ENCODE assay signal across 1 cellular context in the genomic region with DNA sequence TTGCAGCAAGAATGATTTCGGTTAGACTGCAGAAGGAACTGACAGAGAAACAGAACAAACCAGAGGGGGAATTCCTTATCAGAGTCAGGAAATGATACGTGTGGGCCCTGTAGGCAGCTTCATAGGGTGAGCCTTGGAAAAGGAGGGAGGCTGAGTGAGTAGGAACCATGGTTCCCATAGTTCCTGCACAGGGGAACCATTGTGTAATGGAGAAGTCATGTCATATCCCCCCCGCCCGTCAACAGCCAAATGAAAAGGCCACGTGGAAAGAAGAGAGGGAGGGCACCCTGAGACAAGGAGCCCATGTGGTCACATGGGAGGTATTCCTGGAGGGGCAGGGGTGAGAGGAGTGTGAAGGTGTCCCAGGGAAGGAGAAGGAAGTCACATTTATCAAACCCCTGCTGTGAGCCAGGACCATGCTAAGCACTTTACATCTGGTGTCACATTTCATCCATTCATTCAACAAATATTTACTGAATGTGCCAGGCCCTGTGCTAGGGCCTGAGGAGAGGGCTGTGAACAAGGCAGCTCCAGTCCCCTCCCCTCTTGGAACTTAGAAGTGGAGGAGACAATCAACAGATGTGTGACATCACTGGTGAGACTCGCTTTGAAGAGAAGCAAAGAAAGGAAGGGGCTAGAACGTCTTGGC.
A peak's percentile ranks its signal among the peaks of the same experiment; 100 is the strongest.
TF ChIP-seq lines count a peak whose summit lies in the region.

No MANE protein-coding gene starts in this region.

TF ChIP-seq in HEK293, 187 proteins besides CTCF, POLR2A, EP300 and RAD21 (continued from another document and continues in another):
- no peak for TF ChIP-seq ZNF626 (tag by site-specific recombination; IDR thresholded peaks at IDR 0.05)
- TF ChIP-seq ZBTB17 (tag by site-specific recombination; IDR thresholded peaks at IDR 0.05): peak; percentile 80
- TF ChIP-seq BCL11A (tag by site-specific recombination; IDR thresholded peaks at IDR 0.05; ENCODE audit: low read depth): no peak
- TF ChIP-seq, protein P1, sequence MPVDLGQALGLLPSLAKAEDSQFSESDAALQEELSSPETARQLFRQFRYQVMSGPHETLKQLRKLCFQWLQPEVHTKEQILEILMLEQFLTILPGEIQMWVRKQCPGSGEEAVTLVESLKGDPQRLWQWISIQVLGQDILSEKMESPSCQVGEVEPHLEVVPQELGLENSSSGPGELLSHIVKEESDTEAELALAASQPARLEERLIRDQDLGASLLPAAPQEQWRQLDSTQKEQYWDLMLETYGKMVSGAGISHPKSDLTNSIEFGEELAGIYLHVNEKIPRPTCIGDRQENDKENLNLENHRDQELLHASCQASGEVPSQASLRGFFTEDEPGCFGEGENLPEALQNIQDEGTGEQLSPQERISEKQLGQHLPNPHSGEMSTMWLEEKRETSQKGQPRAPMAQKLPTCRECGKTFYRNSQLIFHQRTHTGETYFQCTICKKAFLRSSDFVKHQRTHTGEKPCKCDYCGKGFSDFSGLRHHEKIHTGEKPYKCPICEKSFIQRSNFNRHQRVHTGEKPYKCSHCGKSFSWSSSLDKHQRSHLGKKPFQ (tag by site-specific recombination; IDR thresholded peaks at IDR 0.05): peak; percentile 89
- no peak for TF ChIP-seq ZSCAN16 (tag by site-specific recombination; IDR thresholded peaks at IDR 0.05)
- peak; percentile 67 for TF ChIP-seq OSR2 (tag by site-specific recombination; IDR thresholded peaks at IDR 0.05)
- TF ChIP-seq, protein P2, sequence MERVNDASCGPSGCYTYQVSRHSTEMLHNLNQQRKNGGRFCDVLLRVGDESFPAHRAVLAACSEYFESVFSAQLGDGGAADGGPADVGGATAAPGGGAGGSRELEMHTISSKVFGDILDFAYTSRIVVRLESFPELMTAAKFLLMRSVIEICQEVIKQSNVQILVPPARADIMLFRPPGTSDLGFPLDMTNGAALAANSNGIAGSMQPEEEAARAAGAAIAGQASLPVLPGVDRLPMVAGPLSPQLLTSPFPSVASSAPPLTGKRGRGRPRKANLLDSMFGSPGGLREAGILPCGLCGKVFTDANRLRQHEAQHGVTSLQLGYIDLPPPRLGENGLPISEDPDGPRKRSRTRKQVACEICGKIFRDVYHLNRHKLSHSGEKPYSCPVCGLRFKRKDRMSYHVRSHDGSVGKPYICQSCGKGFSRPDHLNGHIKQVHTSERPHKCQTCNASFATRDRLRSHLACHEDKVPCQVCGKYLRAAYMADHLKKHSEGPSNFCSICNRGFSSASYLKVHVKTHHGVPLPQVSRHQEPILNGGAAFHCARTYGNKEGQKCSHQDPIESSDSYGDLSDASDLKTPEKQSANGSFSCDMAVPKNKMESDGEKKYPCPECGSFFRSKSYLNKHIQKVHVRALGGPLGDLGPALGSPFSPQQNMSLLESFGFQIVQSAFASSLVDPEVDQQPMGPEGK (tag by site-specific recombination; IDR thresholded peaks at IDR 0.05): peak; percentile 90
- TF ChIP-seq ZNF341 (tag by site-specific recombination; IDR thresholded peaks at IDR 0.05; ENCODE audit: low read depth): peak; percentile 87
- TF ChIP-seq, protein P3, sequence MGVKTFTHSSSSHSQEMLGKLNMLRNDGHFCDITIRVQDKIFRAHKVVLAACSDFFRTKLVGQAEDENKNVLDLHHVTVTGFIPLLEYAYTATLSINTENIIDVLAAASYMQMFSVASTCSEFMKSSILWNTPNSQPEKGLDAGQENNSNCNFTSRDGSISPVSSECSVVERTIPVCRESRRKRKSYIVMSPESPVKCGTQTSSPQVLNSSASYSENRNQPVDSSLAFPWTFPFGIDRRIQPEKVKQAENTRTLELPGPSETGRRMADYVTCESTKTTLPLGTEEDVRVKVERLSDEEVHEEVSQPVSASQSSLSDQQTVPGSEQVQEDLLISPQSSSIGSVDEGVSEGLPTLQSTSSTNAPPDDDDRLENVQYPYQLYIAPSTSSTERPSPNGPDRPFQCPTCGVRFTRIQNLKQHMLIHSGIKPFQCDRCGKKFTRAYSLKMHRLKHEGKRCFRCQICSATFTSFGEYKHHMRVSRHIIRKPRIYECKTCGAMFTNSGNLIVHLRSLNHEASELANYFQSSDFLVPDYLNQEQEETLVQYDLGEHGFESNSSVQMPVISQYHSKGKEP (tag by site-specific recombination; IDR thresholded peaks at IDR 0.05): no peak
- peak; percentile 68 for TF ChIP-seq ZNF660 (tag by site-specific recombination; IDR thresholded peaks at IDR 0.05)
- TF ChIP-seq BCL11B (tag by site-specific recombination; IDR thresholded peaks at IDR 0.05; ENCODE audit: low read depth): no peak
- TF ChIP-seq ZNF76 (tag by site-specific recombination; IDR thresholded peaks at IDR 0.05; ENCODE audit: borderline replicate concordance, low read depth): no peak
- TF ChIP-seq ZNF585B (tag by site-specific recombination; IDR thresholded peaks at IDR 0.05): no peak
- TF ChIP-seq, protein P4, sequence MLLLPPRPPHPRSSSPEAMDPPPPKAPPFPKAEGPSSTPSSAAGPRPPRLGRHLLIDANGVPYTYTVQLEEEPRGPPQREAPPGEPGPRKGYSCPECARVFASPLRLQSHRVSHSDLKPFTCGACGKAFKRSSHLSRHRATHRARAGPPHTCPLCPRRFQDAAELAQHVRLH (tag by site-specific recombination; IDR thresholded peaks at IDR 0.05): no peak
- TF ChIP-seq, protein P5, sequence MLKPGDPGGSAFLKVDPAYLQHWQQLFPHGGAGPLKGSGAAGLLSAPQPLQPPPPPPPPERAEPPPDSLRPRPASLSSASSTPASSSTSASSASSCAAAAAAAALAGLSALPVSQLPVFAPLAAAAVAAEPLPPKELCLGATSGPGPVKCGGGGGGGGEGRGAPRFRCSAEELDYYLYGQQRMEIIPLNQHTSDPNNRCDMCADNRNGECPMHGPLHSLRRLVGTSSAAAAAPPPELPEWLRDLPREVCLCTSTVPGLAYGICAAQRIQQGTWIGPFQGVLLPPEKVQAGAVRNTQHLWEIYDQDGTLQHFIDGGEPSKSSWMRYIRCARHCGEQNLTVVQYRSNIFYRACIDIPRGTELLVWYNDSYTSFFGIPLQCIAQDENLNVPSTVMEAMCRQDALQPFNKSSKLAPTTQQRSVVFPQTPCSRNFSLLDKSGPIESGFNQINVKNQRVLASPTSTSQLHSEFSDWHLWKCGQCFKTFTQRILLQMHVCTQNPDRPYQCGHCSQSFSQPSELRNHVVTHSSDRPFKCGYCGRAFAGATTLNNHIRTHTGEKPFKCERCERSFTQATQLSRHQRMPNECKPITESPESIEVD (tag by site-specific recombination; IDR thresholded peaks at IDR 0.05): no peak
- TF ChIP-seq ZNF48 (tag by site-specific recombination; IDR thresholded peaks at IDR 0.05): no peak
- TF ChIP-seq, protein P6, sequence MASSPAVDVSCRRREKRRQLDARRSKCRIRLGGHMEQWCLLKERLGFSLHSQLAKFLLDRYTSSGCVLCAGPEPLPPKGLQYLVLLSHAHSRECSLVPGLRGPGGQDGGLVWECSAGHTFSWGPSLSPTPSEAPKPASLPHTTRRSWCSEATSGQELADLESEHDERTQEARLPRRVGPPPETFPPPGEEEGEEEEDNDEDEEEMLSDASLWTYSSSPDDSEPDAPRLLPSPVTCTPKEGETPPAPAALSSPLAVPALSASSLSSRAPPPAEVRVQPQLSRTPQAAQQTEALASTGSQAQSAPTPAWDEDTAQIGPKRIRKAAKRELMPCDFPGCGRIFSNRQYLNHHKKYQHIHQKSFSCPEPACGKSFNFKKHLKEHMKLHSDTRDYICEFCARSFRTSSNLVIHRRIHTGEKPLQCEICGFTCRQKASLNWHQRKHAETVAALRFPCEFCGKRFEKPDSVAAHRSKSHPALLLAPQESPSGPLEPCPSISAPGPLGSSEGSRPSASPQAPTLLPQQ (tag by site-specific recombination; IDR thresholded peaks at IDR 0.05): peak; percentile 55
- TF ChIP-seq ZNF677 (tag by site-specific recombination; IDR thresholded peaks at IDR 0.05): no peak
- TF ChIP-seq SETDB1 (IDR thresholded peaks at IDR 0.05; ENCODE audit: insufficient read length, low read length): peak; percentile 75
- TF ChIP-seq ZBTB8A (tag by site-specific recombination; IDR thresholded peaks at IDR 0.05): no peak; the same call in 1 of the 2 replicates
- TF ChIP-seq KLF8 (tag by site-specific recombination; IDR thresholded peaks at IDR 0.05): peak; percentile 61
- TF ChIP-seq, protein P7, sequence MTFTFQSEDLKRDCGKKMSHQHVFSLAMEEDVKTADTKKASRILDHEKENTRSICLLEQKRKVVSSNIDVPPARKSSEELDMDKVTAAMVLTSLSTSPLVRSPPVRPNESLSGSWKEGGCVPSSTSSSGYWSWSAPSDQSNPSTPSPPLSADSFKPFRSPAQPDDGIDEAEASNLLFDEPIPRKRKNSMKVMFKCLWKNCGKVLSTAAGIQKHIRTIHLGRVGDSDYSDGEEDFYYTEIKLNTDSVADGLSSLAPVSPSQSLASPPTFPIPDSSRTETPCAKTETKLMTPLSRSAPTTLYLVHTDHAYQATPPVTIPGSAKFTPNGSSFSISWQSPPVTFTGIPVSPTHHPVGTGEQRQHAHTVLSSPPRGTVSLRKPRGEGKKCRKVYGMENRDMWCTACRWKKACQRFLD (tag by site-specific recombination; IDR thresholded peaks at IDR 0.05): no peak
- TF ChIP-seq, protein P8, sequence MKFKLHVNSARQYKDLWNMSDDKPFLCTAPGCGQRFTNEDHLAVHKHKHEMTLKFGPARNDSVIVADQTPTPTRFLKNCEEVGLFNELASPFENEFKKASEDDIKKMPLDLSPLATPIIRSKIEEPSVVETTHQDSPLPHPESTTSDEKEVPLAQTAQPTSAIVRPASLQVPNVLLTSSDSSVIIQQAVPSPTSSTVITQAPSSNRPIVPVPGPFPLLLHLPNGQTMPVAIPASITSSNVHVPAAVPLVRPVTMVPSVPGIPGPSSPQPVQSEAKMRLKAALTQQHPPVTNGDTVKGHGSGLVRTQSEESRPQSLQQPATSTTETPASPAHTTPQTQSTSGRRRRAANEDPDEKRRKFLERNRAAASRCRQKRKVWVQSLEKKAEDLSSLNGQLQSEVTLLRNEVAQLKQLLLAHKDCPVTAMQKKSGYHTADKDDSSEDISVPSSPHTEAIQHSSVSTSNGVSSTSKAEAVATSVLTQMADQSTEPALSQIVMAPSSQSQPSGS (tag by site-specific recombination; IDR thresholded peaks at IDR 0.05; ENCODE audit: low read depth): peak; percentile 52; the same call in 1 of the 2 replicates
- TF ChIP-seq, protein P9, sequence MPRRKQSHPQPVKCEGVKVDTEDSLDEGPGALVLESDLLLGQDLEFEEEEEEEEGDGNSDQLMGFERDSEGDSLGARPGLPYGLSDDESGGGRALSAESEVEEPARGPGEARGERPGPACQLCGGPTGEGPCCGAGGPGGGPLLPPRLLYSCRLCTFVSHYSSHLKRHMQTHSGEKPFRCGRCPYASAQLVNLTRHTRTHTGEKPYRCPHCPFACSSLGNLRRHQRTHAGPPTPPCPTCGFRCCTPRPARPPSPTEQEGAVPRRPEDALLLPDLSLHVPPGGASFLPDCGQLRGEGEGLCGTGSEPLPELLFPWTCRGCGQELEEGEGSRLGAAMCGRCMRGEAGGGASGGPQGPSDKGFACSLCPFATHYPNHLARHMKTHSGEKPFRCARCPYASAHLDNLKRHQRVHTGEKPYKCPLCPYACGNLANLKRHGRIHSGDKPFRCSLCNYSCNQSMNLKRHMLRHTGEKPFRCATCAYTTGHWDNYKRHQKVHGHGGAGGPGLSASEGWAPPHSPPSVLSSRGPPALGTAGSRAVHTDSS (tag by site-specific recombination; IDR thresholded peaks at IDR 0.05): peak; percentile 65
- TF ChIP-seq KLF9 (tag by site-specific recombination; IDR thresholded peaks at IDR 0.05; ENCODE audit: low read depth): no peak
- peak; percentile 83 for TF ChIP-seq ZNF24 (tag by site-specific recombination; IDR thresholded peaks at IDR 0.05)
- peak; percentile 27; the same call in 1 of the 2 replicates for TF ChIP-seq ZNF10 (tag by site-specific recombination; IDR thresholded peaks at IDR 0.05)
- no peak for TF ChIP-seq ZNF19 (tag by site-specific recombination; IDR thresholded peaks at IDR 0.05; ENCODE audit: low read depth)
- TF ChIP-seq ZNF501 (tag by site-specific recombination; IDR thresholded peaks at IDR 0.05): 0 out of 2 replicates have a peak, but pooled peaks have one; percentile 22
- peak; percentile 83 for TF ChIP-seq SCRT1 (tag by site-specific recombination; IDR thresholded peaks at IDR 0.05; ENCODE audit: borderline replicate concordance)
- no peak for TF ChIP-seq KLF10 (tag by site-specific recombination; IDR thresholded peaks at IDR 0.05)
- TF ChIP-seq, protein P10, sequence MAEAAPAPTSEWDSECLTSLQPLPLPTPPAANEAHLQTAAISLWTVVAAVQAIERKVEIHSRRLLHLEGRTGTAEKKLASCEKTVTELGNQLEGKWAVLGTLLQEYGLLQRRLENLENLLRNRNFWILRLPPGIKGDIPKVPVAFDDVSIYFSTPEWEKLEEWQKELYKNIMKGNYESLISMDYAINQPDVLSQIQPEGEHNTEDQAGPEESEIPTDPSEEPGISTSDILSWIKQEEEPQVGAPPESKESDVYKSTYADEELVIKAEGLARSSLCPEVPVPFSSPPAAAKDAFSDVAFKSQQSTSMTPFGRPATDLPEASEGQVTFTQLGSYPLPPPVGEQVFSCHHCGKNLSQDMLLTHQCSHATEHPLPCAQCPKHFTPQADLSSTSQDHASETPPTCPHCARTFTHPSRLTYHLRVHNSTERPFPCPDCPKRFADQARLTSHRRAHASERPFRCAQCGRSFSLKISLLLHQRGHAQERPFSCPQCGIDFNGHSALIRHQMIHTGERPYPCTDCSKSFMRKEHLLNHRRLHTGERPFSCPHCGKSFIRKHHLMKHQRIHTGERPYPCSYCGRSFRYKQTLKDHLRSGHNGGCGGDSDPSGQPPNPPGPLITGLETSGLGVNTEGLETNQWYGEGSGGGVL (tag by site-specific recombination; IDR thresholded peaks at IDR 0.05): peak; percentile 96
- TF ChIP-seq, protein P11, sequence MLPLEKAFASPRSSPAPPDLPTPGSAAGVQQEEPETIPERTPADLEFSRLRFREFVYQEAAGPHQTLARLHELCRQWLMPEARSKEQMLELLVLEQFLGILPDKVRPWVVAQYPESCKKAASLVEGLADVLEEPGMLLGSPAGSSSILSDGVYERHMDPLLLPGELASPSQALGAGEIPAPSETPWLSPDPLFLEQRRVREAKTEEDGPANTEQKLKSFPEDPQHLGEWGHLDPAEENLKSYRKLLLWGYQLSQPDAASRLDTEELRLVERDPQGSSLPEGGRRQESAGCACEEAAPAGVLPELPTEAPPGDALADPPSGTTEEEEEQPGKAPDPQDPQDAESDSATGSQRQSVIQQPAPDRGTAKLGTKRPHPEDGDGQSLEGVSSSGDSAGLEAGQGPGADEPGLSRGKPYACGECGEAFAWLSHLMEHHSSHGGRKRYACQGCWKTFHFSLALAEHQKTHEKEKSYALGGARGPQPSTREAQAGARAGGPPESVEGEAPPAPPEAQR (tag by site-specific recombination; IDR thresholded peaks at IDR 0.05): no peak
- TF ChIP-seq KLF7 (tag by site-specific recombination; IDR thresholded peaks at IDR 0.05; ENCODE audit: borderline replicate concordance): no peak
- TF ChIP-seq, protein P12, sequence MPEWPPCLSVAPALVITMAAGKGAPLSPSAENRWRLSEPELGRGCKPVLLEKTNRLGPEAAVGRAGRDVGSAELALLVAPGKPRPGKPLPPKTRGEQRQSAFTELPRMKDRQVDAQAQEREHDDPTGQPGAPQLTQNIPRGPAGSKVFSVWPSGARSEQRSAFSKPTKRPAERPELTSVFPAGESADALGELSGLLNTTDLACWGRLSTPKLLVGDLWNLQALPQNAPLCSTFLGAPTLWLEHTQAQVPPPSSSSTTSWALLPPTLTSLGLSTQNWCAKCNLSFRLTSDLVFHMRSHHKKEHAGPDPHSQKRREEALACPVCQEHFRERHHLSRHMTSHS (tag by site-specific recombination; IDR thresholded peaks at IDR 0.05): no peak
- peak; percentile 76 for TF ChIP-seq ZIC2 (tag by site-specific recombination; IDR thresholded peaks at IDR 0.05)
- no peak for TF ChIP-seq ZNF707 (tag by site-specific recombination; IDR thresholded peaks at IDR 0.05)
- TF ChIP-seq ZNF121 (tag by site-specific recombination; IDR thresholded peaks at IDR 0.05): no peak
- no peak for TF ChIP-seq ZNF350 (tag by site-specific recombination; IDR thresholded peaks at IDR 0.05)
- no peak for TF ChIP-seq ZNF830 (tag by site-specific recombination; IDR thresholded peaks at IDR 0.05; ENCODE audit: low read depth)
